19 cellular contexts compared by ENCODE assay signal in genomic region chr21:25911730-25912401, GRCh38.
DNase-seq lines count a peak whose midpoint lies in the region; ATAC-seq and TF ChIP-seq lines count a peak whose summit lies in the region.
"Had no signal": no experiment of that assay in that cellular context is flagged by ENCODE, and none has a peak within 500 bp of the region (broad histone marks: within the 10 kb centered on the region; RNA-seq: fewer than 3 reads in every experiment).

No MANE protein-coding gene starts in this region.

- H3K4me3 Mint-ChIP-seq in activated CD4-positive, alpha-beta T cell treated with anti-CD3 and anti-CD28 coated beads, Interleukin-2, amount 10 ng/mL, durations not matched to agents 24 days and 14 days = no peak overlapping the region
- no peak overlapping the region for H3K4me3 Mint-ChIP-seq in type B pancreatic cell
- H3K4me3 Mint-ChIP-seq in stimulated activated effector memory CD8-positive, alpha-beta T cell treated with anti-CD3 and anti-CD28 coated beads, Interleukin-12 subunit alpha, Interleukin-12 subunit beta, amount 100 ng/mL, for 72 hours = no peak overlapping the region
- H3K4me3 Mint-ChIP-seq: activated CD8-positive, alpha-beta T cell treated with anti-CD3 and anti-CD28 coated beads, Interleukin-2, amount 10 ng/mL, durations not matched to agents 7 days and 5 days; natural killer cell treated with Interleukin-12 subunit alpha and Interleukin-12 subunit beta and Interleukin-15 and Interleukin-18, amount 100 ng/mL, for 72 hours had no signal

- 72 to 86% methylated on average over 20 of the region's 20 CpGs for WGBS in lung, 2 donors
- WGBS in mesendoderm (ENCODE audit: extremely low coverage, insufficient coverage, low lambda C conversion rate) = no CpG with 5 or more reads among the region's 20 CpGs

- H3K36me3 Mint-ChIP-seq in activated CD4-positive, alpha-beta T cell treated with anti-CD3 and anti-CD28 coated beads, Interleukin-2, amount 10 ng/mL, durations not matched to agents 24 days and 14 days (ENCODE audit: low read depth) = no peaks in the 10 kb centered on the region
- H3K36me3 Mint-ChIP-seq in type B pancreatic cell = peaks cover 36% of the 10 kb centered on the region
- no peaks in the 10 kb centered on the region for H3K36me3 Mint-ChIP-seq in stimulated activated effector memory CD8-positive, alpha-beta T cell treated with anti-CD3 and anti-CD28 coated beads, Interleukin-12 subunit alpha, Interleukin-12 subunit beta, amount 100 ng/mL, for 72 hours
- H3K36me3 Mint-ChIP-seq: natural killer cell treated with Interleukin-12 subunit alpha and Interleukin-12 subunit beta and Interleukin-15 and Interleukin-18, amount 100 ng/mL, for 72 hours had no signal

- H3K27ac ChIP-seq in cingulate gyrus (ENCODE audit: low read depth, low read length) (peak overlapping the region; percentile 82), lung (ENCODE audit: low read depth in 1 of 2, low read length in 1 of 2) (peak overlapping the region in 1 of 2 donors; percentile 12), mesendoderm (ENCODE audit: low read depth, low read length) (no peak overlapping the region)

- no peak overlapping the region for H2AK5ac ChIP-seq in mesendoderm (ENCODE audit: low read length)

- intact Hi-C loops in activated CD4-positive, alpha-beta T cell treated with anti-CD3 and anti-CD28 coated beads, Interleukin-2, amount 10 ng/mL, durations not matched to agents 24 days and 14 days (cut with micrococcal nuclease) = no loop called here

- no peak overlapping the region for H3K9ac ChIP-seq in mesendoderm (ENCODE audit: low read length)

- peak; percentile 45 for DNase-seq in activated CD4-positive, alpha-beta T cell treated with anti-CD3 and anti-CD28 coated beads, Interleukin-2, amount 10 ng/mL, durations not matched to agents 24 days and 14 days
- DNase-seq in activated CD4-positive, alpha-beta T cell treated with anti-CD3 and anti-CD28 coated beads, Interleukin-2, amount 50 U/mL, for 48 hours = no peak
- DNase-seq in lung (ENCODE audit: low spot score) = no peak
- DNase-seq in type B pancreatic cell (ENCODE audit: extremely low spot score, unreplicated experiment) = no peak
- DNase-seq in stimulated activated effector memory CD8-positive, alpha-beta T cell treated with anti-CD3 and anti-CD28 coated beads, Interleukin-12 subunit alpha, Interleukin-12 subunit beta, amount 100 ng/mL, for 72 hours (ENCODE audit: low spot score in 2 of 2) = no peak
- DNase-seq in T1000 (lab: John Stamatoyannopoulos, UW) = no peak
- no peak for DNase-seq in mesendoderm
- DNase-seq: activated CD8-positive, alpha-beta T cell treated with anti-CD3 and anti-CD28 coated beads, Interleukin-2, amount 10 ng/mL, durations not matched to agents 7 days and 5 days; Calu3; H7; KBM-7; kidney glomerular epithelial cell; NCI-H1105; NCI-H510A; SHP77 treated with DMSO at 0.1 percent for 48 hours; stimulated activated naive CD4-positive, alpha-beta T cell; T-helper 9 cell had no signal

- H3K4me2 ChIP-seq in mesendoderm (ENCODE audit: low read length) = no peak overlapping the region

- no peaks in the 10 kb centered on the region for H3K9me3 ChIP-seq in lung (ENCODE audit: control insufficient read depth in 2 of 2, insufficient read depth in 1 of 2, low read length in 1 of 2)

- no peak overlapping the region for H4K5ac ChIP-seq in mesendoderm (ENCODE audit: low read length)

- H3K4me3 ChIP-seq in lung (no peak overlapping the region), mesendoderm (ENCODE audit: low read length) (no peak overlapping the region)

- H3K27me3 Mint-ChIP-seq in activated CD4-positive, alpha-beta T cell treated with anti-CD3 and anti-CD28 coated beads, Interleukin-2, amount 10 ng/mL, durations not matched to agents 24 days and 14 days = no peaks in the 10 kb centered on the region
- no peaks in the 10 kb centered on the region for H3K27me3 Mint-ChIP-seq in type B pancreatic cell

- ATAC-seq in lung (ENCODE audit: insufficient read depth, low FRiP score) = peak; percentile 6
- ATAC-seq in stimulated activated effector memory CD8-positive, alpha-beta T cell treated with anti-CD3 and anti-CD28 coated beads, Interleukin-12 subunit alpha, Interleukin-12 subunit beta, amount 100 ng/mL, for 72 hours = no peak
- ATAC-seq: activated CD8-positive, alpha-beta T cell treated with anti-CD3 and anti-CD28 coated beads, Interleukin-2, amount 10 ng/mL, durations not matched to agents 7 days and 5 days; natural killer cell treated with Interleukin-12 subunit alpha and Interleukin-12 subunit beta and Interleukin-15 and Interleukin-18, amount 100 ng/mL, for 72 hours had no signal

- H2BK15ac ChIP-seq in mesendoderm (replicated peaks; ENCODE audit: low read depth) = no peak overlapping the region

- H3K56ac ChIP-seq in mesendoderm (ENCODE audit: low read length) = no peak overlapping the region

- H3K79me1 ChIP-seq in mesendoderm (ENCODE audit: low read length) = peaks cover 10% of the 10 kb centered on the region

- no peak overlapping the region for H2BK5ac ChIP-seq in mesendoderm (ENCODE audit: low read length)

- H3K36me3 ChIP-seq in lung (ENCODE audit: control insufficient read depth in 2 of 2, insufficient read depth in 2 of 2, low read length in 2 of 2) (peaks cover 0 to 3% of the 10 kb centered on the region in 2 donors), mesendoderm (ENCODE audit: control insufficient read depth, insufficient read depth, low read length) (no peaks in the 10 kb centered on the region)

- H3K9me3 Mint-ChIP-seq in activated CD4-positive, alpha-beta T cell treated with anti-CD3 and anti-CD28 coated beads, Interleukin-2, amount 10 ng/mL, durations not matched to agents 24 days and 14 days = no peaks in the 10 kb centered on the region
- H3K9me3 Mint-ChIP-seq in type B pancreatic cell = peaks cover 5% of the 10 kb centered on the region
- H3K9me3 Mint-ChIP-seq in stimulated activated effector memory CD8-positive, alpha-beta T cell treated with anti-CD3 and anti-CD28 coated beads, Interleukin-12 subunit alpha, Interleukin-12 subunit beta, amount 100 ng/mL, for 72 hours = no peaks in the 10 kb centered on the region
- H3K9me3 Mint-ChIP-seq: natural killer cell treated with Interleukin-12 subunit alpha and Interleukin-12 subunit beta and Interleukin-15 and Interleukin-18, amount 100 ng/mL, for 72 hours had no signal

- H3K23ac ChIP-seq in mesendoderm (ENCODE audit: low read length) = no peak overlapping the region

- peaks cover 4% of the 10 kb centered on the region for H3K79me2 ChIP-seq in mesendoderm (ENCODE audit: control insufficient read depth, insufficient read depth, low read length)

- TF ChIP-seq CTCF in lung (IDR thresholded peaks at IDR 0.05; ENCODE audit: control extremely low read depth, extremely low read depth) (no peak), type B pancreatic cell (conservative IDR thresholded peaks at IDR 0.05) (no peak)

- no peak overlapping the region for H2BK120ac ChIP-seq in mesendoderm (ENCODE audit: low read depth, low read length)

- no peak overlapping the region for H3K18ac ChIP-seq in mesendoderm (ENCODE audit: low read length)

- H3K27me3 ChIP-seq in lung (ENCODE audit: control insufficient read depth, insufficient read depth) = no peaks in the 10 kb centered on the region
- H3K27me3 ChIP-seq in mesendoderm (ENCODE audit: insufficient read depth, low read length, poor library complexity) = no peaks in the 10 kb centered on the region

- H3K27ac Mint-ChIP-seq in activated CD4-positive, alpha-beta T cell treated with anti-CD3 and anti-CD28 coated beads, Interleukin-2, amount 10 ng/mL, durations not matched to agents 24 days and 14 days = no peak overlapping the region
- H3K27ac Mint-ChIP-seq in type B pancreatic cell = no peak overlapping the region
- no peak overlapping the region for H3K27ac Mint-ChIP-seq in stimulated activated effector memory CD8-positive, alpha-beta T cell treated with anti-CD3 and anti-CD28 coated beads, Interleukin-12 subunit alpha, Interleukin-12 subunit beta, amount 100 ng/mL, for 72 hours
- H3K27ac Mint-ChIP-seq: activated CD8-positive, alpha-beta T cell treated with anti-CD3 and anti-CD28 coated beads, Interleukin-2, amount 10 ng/mL, durations not matched to agents 7 days and 5 days; natural killer cell treated with Interleukin-12 subunit alpha and Interleukin-12 subunit beta and Interleukin-15 and Interleukin-18, amount 100 ng/mL, for 72 hours had no signal

- H3K4me1 Mint-ChIP-seq in activated CD4-positive, alpha-beta T cell treated with anti-CD3 and anti-CD28 coated beads, Interleukin-2, amount 10 ng/mL, durations not matched to agents 24 days and 14 days = no peaks in the 10 kb centered on the region
- H3K4me1 Mint-ChIP-seq in type B pancreatic cell (ENCODE audit: unreplicated experiment) = peaks cover 8% of the 10 kb centered on the region
- no peaks in the 10 kb centered on the region for H3K4me1 Mint-ChIP-seq in stimulated activated effector memory CD8-positive, alpha-beta T cell treated with anti-CD3 and anti-CD28 coated beads, Interleukin-12 subunit alpha, Interleukin-12 subunit beta, amount 100 ng/mL, for 72 hours

- H4K8ac ChIP-seq in mesendoderm (ENCODE audit: low read depth, low read length) = no peak overlapping the region

- H3K4ac ChIP-seq in mesendoderm (ENCODE audit: low read depth, low read length) = no peak overlapping the region

- peaks cover 6 to 9% of the 10 kb centered on the region in 2 donors for H3K4me1 ChIP-seq in lung (ENCODE audit: control insufficient read depth in 2 of 2, insufficient read depth in 2 of 2, low read length in 2 of 2)
- peaks cover 7% of the 10 kb centered on the region for H3K4me1 ChIP-seq in mesendoderm (ENCODE audit: control insufficient read depth, low read depth, low read length)
